ENCODE assay signal across 1 cellular context in the genomic region with DNA sequence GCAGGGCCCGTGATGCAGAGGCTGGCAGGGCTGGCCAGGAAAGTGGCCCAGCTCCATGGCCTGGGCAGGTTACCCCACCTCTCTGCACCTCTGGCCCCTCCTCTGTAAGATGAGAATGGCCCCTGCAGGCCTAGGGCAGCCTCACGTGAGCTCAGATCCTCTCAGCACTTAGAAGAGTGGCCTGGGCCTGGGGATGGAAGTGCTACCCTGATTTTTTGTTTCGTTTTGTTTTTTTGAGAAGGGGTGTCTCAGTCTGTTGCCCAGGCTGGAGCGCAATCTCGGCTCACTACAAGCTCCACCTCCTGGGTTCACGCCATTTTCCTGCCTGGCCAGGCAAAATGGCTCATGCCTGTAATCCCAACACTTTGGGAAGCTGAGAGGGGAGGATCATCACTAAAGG.
TF ChIP-seq lines count a peak whose summit lies in the region.

No MANE protein-coding gene starts in this region.

TF ChIP-seq in HepG2, 621 proteins besides CTCF, POLR2A, EP300 and RAD21:
- TF ChIP-seq ZNF883 (CRISPR knock-in tag; IDR thresholded peaks at IDR 0.05; ENCODE audit: not compliant biosample characterization) (no peak), RBM22 (optimal IDR thresholded peaks at IDR 0.05; ENCODE audit: low read length) (no peak), DMAP1 (CRISPR knock-in tag; IDR thresholded peaks at IDR 0.05) (no peak), ATF1 (CRISPR knock-in tag; IDR thresholded peaks at IDR 0.05) (no peak), ZNF564 (CRISPR knock-in tag; IDR thresholded peaks at IDR 0.05) (no peak), MLLT10 (CRISPR knock-in tag; IDR thresholded peaks at IDR 0.05) (no peak), CREM (IDR thresholded peaks at IDR 0.05) (no peak), CREM (CRISPR knock-in tag; IDR thresholded peaks at IDR 0.05) (no peak), MED8 (CRISPR knock-in tag; IDR thresholded peaks at IDR 0.05; ENCODE audit: insufficient replicate concordance) (no peak), ZNF530 (CRISPR knock-in tag; IDR thresholded peaks at IDR 0.05; ENCODE audit: low read depth) (no peak), ZFP41 (CRISPR knock-in tag; IDR thresholded peaks at IDR 0.05; ENCODE audit: borderline replicate concordance) (no peak), CENPX (CRISPR knock-in tag; IDR thresholded peaks at IDR 0.05) (no peak), ZNF788 (CRISPR knock-in tag; IDR thresholded peaks at IDR 0.05; ENCODE audit: borderline replicate concordance) (no peak)
- TF ChIP-seq, protein P1, sequence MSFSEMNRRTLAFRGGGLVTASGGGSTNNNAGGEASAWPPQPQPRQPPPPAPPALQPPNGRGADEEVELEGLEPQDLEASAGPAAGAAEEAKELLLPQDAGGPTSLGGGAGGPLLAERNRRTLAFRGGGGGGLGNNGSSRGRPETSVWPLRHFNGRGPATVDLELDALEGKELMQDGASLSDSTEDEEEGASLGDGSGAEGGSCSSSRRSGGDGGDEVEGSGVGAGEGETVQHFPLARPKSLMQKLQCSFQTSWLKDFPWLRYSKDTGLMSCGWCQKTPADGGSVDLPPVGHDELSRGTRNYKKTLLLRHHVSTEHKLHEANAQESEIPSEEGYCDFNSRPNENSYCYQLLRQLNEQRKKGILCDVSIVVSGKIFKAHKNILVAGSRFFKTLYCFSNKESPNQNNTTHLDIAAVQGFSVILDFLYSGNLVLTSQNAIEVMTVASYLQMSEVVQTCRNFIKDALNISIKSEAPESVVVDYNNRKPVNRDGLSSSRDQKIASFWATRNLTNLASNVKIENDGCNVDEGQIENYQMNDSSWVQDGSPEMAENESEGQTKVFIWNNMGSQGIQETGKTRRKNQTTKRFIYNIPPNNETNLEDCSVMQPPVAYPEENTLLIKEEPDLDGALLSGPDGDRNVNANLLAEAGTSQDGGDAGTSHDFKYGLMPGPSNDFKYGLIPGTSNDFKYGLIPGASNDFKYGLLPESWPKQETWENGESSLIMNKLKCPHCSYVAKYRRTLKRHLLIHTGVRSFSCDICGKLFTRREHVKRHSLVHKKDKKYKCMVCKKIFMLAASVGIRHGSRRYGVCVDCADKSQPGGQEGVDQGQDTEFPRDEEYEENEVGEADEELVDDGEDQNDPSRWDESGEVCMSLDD (CRISPR knock-in tag; IDR thresholded peaks at IDR 0.05; ENCODE audit: borderline replicate concordance): no peak
